In genomic region chr2:101831351-101831865, GRCh38 we compare ENCODE assay signal across 8 cellular contexts.
A peak's percentile ranks its signal among the peaks of the same experiment; 100 is the strongest.
DNase-seq lines count a peak whose midpoint lies in the region; ATAC-seq and TF ChIP-seq lines count a peak whose summit lies in the region.

No MANE protein-coding gene starts in this region.

- H3K27ac ChIP-seq in hepatocyte, result peak overlapping the region; percentile 79
- peak overlapping the region in 3 of 4 donors; percentile 23 to 67 (median 40) for H3K27ac ChIP-seq in sigmoid colon

- TF ChIP-seq CTCF in hepatocyte (IDR thresholded peaks at IDR 0.05; ENCODE audit: poor library complexity) (peak; percentile 76), sigmoid colon (IDR thresholded peaks at IDR 0.05) (peak; percentile 51 to 81 (median 70))

- H3K9me3 ChIP-seq in hepatocyte (ENCODE audit: low read depth) (no peaks in the 10 kb centered on the region), sigmoid colon (no peaks in the 10 kb centered on the region)

- H3K9me2 ChIP-seq in hepatocyte (replicated peaks; ENCODE audit: insufficient read depth), result no peaks in the 10 kb centered on the region

- H3K4me3 ChIP-seq in hepatocyte (no peak overlapping the region), sigmoid colon (no peak overlapping the region)

- H3K27me3 ChIP-seq in hepatocyte (no peaks in the 10 kb centered on the region), sigmoid colon (no peaks in the 10 kb centered on the region)

- H3K4me1 ChIP-seq in hepatocyte (ENCODE audit: insufficient read depth) (peaks cover 35% of the 10 kb centered on the region), sigmoid colon (peaks cover 0 to 46% (median 40%) of the 10 kb centered on the region in 4 donors)

- H2AFZ ChIP-seq in hepatocyte, result no peak overlapping the region

- H4K20me1 ChIP-seq in hepatocyte (ENCODE audit: insufficient read depth, poor library complexity, severe bottlenecking), result no peaks in the 10 kb centered on the region

- no peak for TF ChIP-seq EP300 in sigmoid colon (IDR thresholded peaks at IDR 0.05)

- H3K79me2 ChIP-seq in hepatocyte, result peaks cover 26% of the 10 kb centered on the region

- 57% methylated on average over 5 of the region's 5 CpGs for WGBS in hepatocyte (ENCODE audit: low lambda C conversion rate, missing lambda C conversion rate)
- 26 to 59% methylated on average over 5 of the region's 5 CpGs for WGBS in sigmoid colon, 2 donors

- H3K36me3 ChIP-seq in hepatocyte (replicated peaks; ENCODE audit: insufficient read depth, low read depth) (no peaks in the 10 kb centered on the region), sigmoid colon (peaks cover under 1 to 42% (median 8%) of the 10 kb centered on the region in 4 donors)

- H3K4me2 ChIP-seq in hepatocyte, result no peak overlapping the region

- DNase-seq in Daoy (ENCODE audit: low read depth), result peak; percentile 65
- DNase-seq in LHCN-M2 (ENCODE audit: low read depth), result peak; percentile 67
- DNase-seq in T-helper 22 cell (ENCODE audit: low read depth), result peak; percentile 14
- peak in 53 of 58 donors; percentile 23 to 88 (median 62) for DNase-seq in anterior cingulate cortex (lab: John Stamatoyannopoulos, UW)
- DNase-seq in hepatocyte (ENCODE audit: low spot score), result peak; percentile 85
- DNase-seq in sigmoid colon, result peak; percentile 84

- no peak for TF ChIP-seq POLR2A in sigmoid colon (IDR thresholded peaks at IDR 0.05)

- intact Hi-C loops in sigmoid colon (cut with DNase I), result loop anchor here (1.0 to 5.0 kb wide), 4 partner anchors 214 to 489 kb away; no protein-coding TSS in a partner anchor

- ATAC-seq in GM21723 (IDR thresholded peaks at IDR 0.05; ENCODE audit: unreplicated experiment) (peak; percentile 74), HG02981 (IDR thresholded peaks at IDR 0.05; ENCODE audit: unreplicated experiment) (no peak)

Comparison
In these comparisons a context has a peak if more than half of its experiments do, and no peak if none do; other contexts are left out.
1. DNase-seq: peak in every context shown above with its lines; median percentile 85 in hepatocyte; 84 in sigmoid colon; 67 in LHCN-M2; 65 in Daoy; 62 in anterior cingulate cortex; 14 in T-helper 22 cell.